19 cellular contexts compared by ENCODE assay signal in the genomic region with DNA sequence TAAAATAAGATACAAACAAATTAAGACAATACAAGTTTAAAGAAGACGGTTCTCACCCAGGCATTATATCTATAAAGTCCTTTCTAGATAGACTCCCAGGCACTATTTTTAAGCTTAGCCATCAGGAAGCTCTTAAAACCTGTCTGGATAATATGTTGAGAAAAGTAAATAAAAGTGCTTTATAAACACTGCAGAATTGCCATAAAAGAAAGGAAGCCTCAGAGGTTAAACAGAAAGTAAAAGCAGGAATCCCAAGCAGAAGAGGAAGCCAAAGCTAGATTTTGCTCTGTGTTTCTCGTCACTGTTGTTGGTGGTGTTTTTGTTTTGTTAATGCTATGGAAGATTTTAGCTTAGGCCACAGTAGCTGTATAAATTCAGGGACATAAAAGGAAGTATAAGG.
"Had no signal": no experiment of that assay in that cellular context is flagged by ENCODE, and none has a peak within 500 bp of the region (broad histone marks: within the 10 kb centered on the region; RNA-seq: fewer than 3 reads in every experiment).

No MANE protein-coding gene starts in this region.

- H3K4me3 ChIP-seq: cardiac muscle cell, lower lobe of right lung, testis, upper lobe of left lung had no signal

- ATAC-seq: activated CD4-positive, alpha-beta T cell treated with anti-CD3 and anti-CD28 coated beads for 36 hours; left cardiac atrium; lower lobe of right lung; sciatic nerve; stimulated activated memory B cell treated with anti-CD40 and anti-IgM and Interleukin-4, amounts not matched to agents 10 μg/mL and 1 μg/mL and 100 μg/mL, for 72 hours had no signal

- H3K9me3 ChIP-seq: lower lobe of right lung, testis had no signal

- DNase-seq: activated CD4-positive, alpha-beta memory T cell treated with anti-CD3 and anti-CD28 coated beads for 36 hours; activated CD4-positive, alpha-beta T cell treated with anti-CD3 and anti-CD28 coated beads for 36 hours; activated naive CD4-positive, alpha-beta T cell; activated naive CD8-positive, alpha-beta T cell treated with anti-CD3 and anti-CD28 coated beads for 36 hours; amygdala; dermis blood vessel endothelial cell; effector memory CD4-positive, alpha-beta T cell; left cardiac atrium; lower lobe of right lung; midbrain; stimulated activated CD4-positive, alpha-beta T cell treated with anti-CD3 and anti-CD28 coated beads, Interleukin-4, amount 100 ng/mL, for 4 hours; SW 1271; T-helper 2 cell; testis; upper lobe of left lung had no signal

- H3K79me2 ChIP-seq: parathyroid adenoma had no signal

- H3K36me3 ChIP-seq: cardiac muscle cell, lower lobe of right lung, upper lobe of left lung had no signal

- H3K4me3 Mint-ChIP-seq: activated CD4-positive, alpha-beta memory T cell treated with anti-CD3 and anti-CD28 coated beads for 36 hours; activated CD4-positive, alpha-beta T cell treated with anti-CD3 and anti-CD28 coated beads for 36 hours; activated naive CD8-positive, alpha-beta T cell treated with anti-CD3 and anti-CD28 coated beads for 36 hours; stimulated activated memory B cell treated with anti-CD40 and anti-IgM and Interleukin-4, amounts not matched to agents 10 μg/mL and 1 μg/mL and 100 μg/mL, for 72 hours had no signal

- H3K27ac Mint-ChIP-seq: activated CD4-positive, alpha-beta memory T cell treated with anti-CD3 and anti-CD28 coated beads for 36 hours; activated CD4-positive, alpha-beta T cell treated with anti-CD3 and anti-CD28 coated beads for 36 hours; activated naive CD8-positive, alpha-beta T cell treated with anti-CD3 and anti-CD28 coated beads for 36 hours; stimulated activated memory B cell treated with anti-CD40 and anti-IgM and Interleukin-4, amounts not matched to agents 10 μg/mL and 1 μg/mL and 100 μg/mL, for 72 hours had no signal

- H3K9ac ChIP-seq: parathyroid adenoma had no signal

- H2AFZ ChIP-seq: parathyroid adenoma had no signal

- H3K9me3 Mint-ChIP-seq: stimulated activated memory B cell treated with anti-CD40 and anti-IgM and Interleukin-4, amounts not matched to agents 10 μg/mL and 1 μg/mL and 100 μg/mL, for 72 hours had no signal

- H3K27ac ChIP-seq: cardiac muscle cell, lower lobe of right lung, parathyroid adenoma, testis, upper lobe of left lung had no signal

- H3K36me3 Mint-ChIP-seq: activated CD4-positive, alpha-beta memory T cell treated with anti-CD3 and anti-CD28 coated beads for 36 hours; activated naive CD8-positive, alpha-beta T cell treated with anti-CD3 and anti-CD28 coated beads for 36 hours; stimulated activated memory B cell treated with anti-CD40 and anti-IgM and Interleukin-4, amounts not matched to agents 10 μg/mL and 1 μg/mL and 100 μg/mL, for 72 hours had no signal

- H3K4me1 ChIP-seq: lower lobe of right lung, parathyroid adenoma, testis, upper lobe of left lung had no signal

- H3K27me3 Mint-ChIP-seq: activated CD4-positive, alpha-beta memory T cell treated with anti-CD3 and anti-CD28 coated beads for 36 hours; activated CD4-positive, alpha-beta T cell treated with anti-CD3 and anti-CD28 coated beads for 36 hours; activated naive CD8-positive, alpha-beta T cell treated with anti-CD3 and anti-CD28 coated beads for 36 hours; stimulated activated memory B cell treated with anti-CD40 and anti-IgM and Interleukin-4, amounts not matched to agents 10 μg/mL and 1 μg/mL and 100 μg/mL, for 72 hours had no signal

- H3K27me3 ChIP-seq: cardiac muscle cell, testis, upper lobe of left lung had no signal

- H3K4me1 Mint-ChIP-seq: activated CD4-positive, alpha-beta T cell treated with anti-CD3 and anti-CD28 coated beads for 36 hours; activated naive CD8-positive, alpha-beta T cell treated with anti-CD3 and anti-CD28 coated beads for 36 hours; stimulated activated memory B cell treated with anti-CD40 and anti-IgM and Interleukin-4, amounts not matched to agents 10 μg/mL and 1 μg/mL and 100 μg/mL, for 72 hours had no signal
